ENCODE assay signal across 1 cellular context in genomic region chr5:103919526-103919925, GRCh38.
TF ChIP-seq lines count a peak whose summit lies in the region.

No MANE protein-coding gene starts in this region.

TF ChIP-seq in GM12878, 131 proteins besides CTCF, POLR2A, EP300 and RAD21 (continued from another document):
- TF ChIP-seq MLLT1 (IDR thresholded peaks at IDR 0.05) (no peak), STAT1 (conservative IDR thresholded peaks at IDR 0.05) (no peak), EED (IDR thresholded peaks at IDR 0.05; ENCODE audit: low read depth) (no peak), POLR2AphosphoS5 (IDR thresholded peaks at IDR 0.05; ENCODE audit: low read length) (no peak), MXI1 (IDR thresholded peaks at IDR 0.05; ENCODE audit: low read depth, low read length) (no peak), MYB (IDR thresholded peaks at IDR 0.05; ENCODE audit: borderline replicate concordance, low read depth, low read length) (no peak), RBBP5 (conservative IDR thresholded peaks at IDR 0.05) (no peak), EZH2 (IDR thresholded peaks at IDR 0.05; ENCODE audit: borderline replicate concordance, control insufficient read depth, low read depth, low read length) (no peak), SUZ12 (IDR thresholded peaks at IDR 0.05; ENCODE audit: unreplicated experiment) (no peak), CBX5 (IDR thresholded peaks at IDR 0.05; ENCODE audit: low read depth) (no peak)
- TF ChIP-seq, protein P1, sequence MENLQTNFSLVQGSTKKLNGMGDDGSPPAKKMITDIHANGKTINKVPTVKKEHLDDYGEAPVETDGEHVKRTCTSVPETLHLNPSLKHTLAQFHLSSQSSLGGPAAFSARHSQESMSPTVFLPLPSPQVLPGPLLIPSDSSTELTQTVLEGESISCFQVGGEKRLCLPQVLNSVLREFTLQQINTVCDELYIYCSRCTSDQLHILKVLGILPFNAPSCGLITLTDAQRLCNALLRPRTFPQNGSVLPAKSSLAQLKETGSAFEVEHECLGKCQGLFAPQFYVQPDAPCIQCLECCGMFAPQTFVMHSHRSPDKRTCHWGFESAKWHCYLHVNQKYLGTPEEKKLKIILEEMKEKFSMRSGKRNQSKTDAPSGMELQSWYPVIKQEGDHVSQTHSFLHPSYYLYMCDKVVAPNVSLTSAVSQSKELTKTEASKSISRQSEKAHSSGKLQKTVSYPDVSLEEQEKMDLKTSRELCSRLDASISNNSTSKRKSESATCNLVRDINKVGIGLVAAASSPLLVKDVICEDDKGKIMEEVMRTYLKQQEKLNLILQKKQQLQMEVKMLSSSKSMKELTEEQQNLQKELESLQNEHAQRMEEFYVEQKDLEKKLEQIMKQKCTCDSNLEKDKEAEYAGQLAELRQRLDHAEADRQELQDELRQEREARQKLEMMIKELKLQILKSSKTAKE (IDR thresholded peaks at IDR 0.05; ENCODE audit: low read depth, poor library complexity, severe bottlenecking) = no peak
- TF ChIP-seq, protein P2, sequence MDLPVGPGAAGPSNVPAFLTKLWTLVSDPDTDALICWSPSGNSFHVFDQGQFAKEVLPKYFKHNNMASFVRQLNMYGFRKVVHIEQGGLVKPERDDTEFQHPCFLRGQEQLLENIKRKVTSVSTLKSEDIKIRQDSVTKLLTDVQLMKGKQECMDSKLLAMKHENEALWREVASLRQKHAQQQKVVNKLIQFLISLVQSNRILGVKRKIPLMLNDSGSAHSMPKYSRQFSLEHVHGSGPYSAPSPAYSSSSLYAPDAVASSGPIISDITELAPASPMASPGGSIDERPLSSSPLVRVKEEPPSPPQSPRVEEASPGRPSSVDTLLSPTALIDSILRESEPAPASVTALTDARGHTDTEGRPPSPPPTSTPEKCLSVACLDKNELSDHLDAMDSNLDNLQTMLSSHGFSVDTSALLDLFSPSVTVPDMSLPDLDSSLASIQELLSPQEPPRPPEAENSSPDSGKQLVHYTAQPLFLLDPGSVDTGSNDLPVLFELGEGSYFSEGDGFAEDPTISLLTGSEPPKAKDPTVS (IDR thresholded peaks at IDR 0.05; ENCODE audit: low read depth, low read length) = no peak
- TF ChIP-seq, protein P3, sequence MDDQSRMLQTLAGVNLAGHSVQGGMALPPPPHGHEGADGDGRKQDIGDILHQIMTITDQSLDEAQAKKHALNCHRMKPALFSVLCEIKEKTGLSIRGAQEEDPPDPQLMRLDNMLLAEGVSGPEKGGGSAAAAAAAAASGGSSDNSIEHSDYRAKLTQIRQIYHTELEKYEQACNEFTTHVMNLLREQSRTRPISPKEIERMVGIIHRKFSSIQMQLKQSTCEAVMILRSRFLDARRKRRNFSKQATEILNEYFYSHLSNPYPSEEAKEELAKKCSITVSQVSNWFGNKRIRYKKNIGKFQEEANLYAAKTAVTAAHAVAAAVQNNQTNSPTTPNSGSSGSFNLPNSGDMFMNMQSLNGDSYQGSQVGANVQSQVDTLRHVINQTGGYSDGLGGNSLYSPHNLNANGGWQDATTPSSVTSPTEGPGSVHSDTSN (IDR thresholded peaks at IDR 0.05; ENCODE audit: insufficient replicate concordance, low read depth, low read length) = no peak
